ENCODE assay signal across 15 cellular contexts in genomic region chr3:23421811-23422510, GRCh38.
DNase-seq lines count a peak whose midpoint lies in the region; ATAC-seq and TF ChIP-seq lines count a peak whose summit lies in the region.
"Had no signal": no experiment of that assay in that cellular context is flagged by ENCODE, and none has a peak within 500 bp of the region (broad histone marks: within the 10 kb centered on the region; RNA-seq: fewer than 3 reads in every experiment).

No MANE protein-coding gene starts in this region.

- DNase-seq in AG10803 (ENCODE audit: low read depth) (peak; percentile 9), GM13977 (ENCODE audit: low spot score) (no peak), NCI-H1436 treated with DMSO at 0.1 percent for 48 hours (lab: John Stamatoyannopoulos, UW) (no peak), NCI-H69 (lab: John Stamatoyannopoulos, UW) (no peak), RPMI8226 (no peak)
- DNase-seq: activated naive CD4-positive, alpha-beta T cell; Karpas-422; NCI-H510A; testis had no signal

- no peak for TF ChIP-seq CTCF in AG10803 (conservative IDR thresholded peaks at IDR 0.05; ENCODE audit: low read length)
- no peak for TF ChIP-seq CTCF in GM13977 (IDR thresholded peaks at IDR 0.05; ENCODE audit: extremely low read depth, insufficient read depth, missing control alignments)

- no peak overlapping the region for H3K4me3 ChIP-seq in AG10803 (ENCODE audit: low read length)
- H3K4me3 ChIP-seq: lung, SK-N-MC, testis had no signal

- ATAC-seq in GM19372 (IDR thresholded peaks at IDR 0.05; ENCODE audit: low read depth, unreplicated experiment) (peak; percentile 41), HG02840 (IDR thresholded peaks at IDR 0.05; ENCODE audit: low FRiP score, unreplicated experiment) (peak; percentile 43), HG03558 (IDR thresholded peaks at IDR 0.05; ENCODE audit: extremely low read depth, unreplicated experiment) (peak; percentile 11)
- ATAC-seq: activated CD4-positive, CD25-positive, alpha-beta regulatory T cell treated with anti-CD3 and anti-CD28 coated beads, Interleukin-2, amount 50 U/mL, for 24 hours had no signal

- in situ Hi-C loops in GM13977 (cut with MboI; ENCODE audit: low pct_unique_long_range_greater_than_20kb, low sequenced_read_pairs, unreplicated experiment): no loop called here
